8 cellular contexts compared by ENCODE assay signal in genomic region chr2:195532628-195533271, GRCh38.
A peak's percentile ranks its signal among the peaks of the same experiment; 100 is the strongest.
DNase-seq lines count a peak whose midpoint lies in the region; ATAC-seq, FAIRE-seq and TF ChIP-seq lines count a peak whose summit lies in the region.

No MANE protein-coding gene starts in this region.

- CTCF ChIA-PET in CD4-positive, alpha-beta T cell (lab: Charles Lee) = interaction anchor here (0.7 to 4.8 kb wide), 5 partner anchors 27 to 536 kb away, joined by 3 to 28 read pairs (median 5); partner anchors contain the start of gene DNAH7

- H3K36me3 ChIP-seq in astrocyte (ENCODE audit: insufficient read depth, low read length) (no peaks in the 10 kb centered on the region), pancreas (no peaks in the 10 kb centered on the region)

- FAIRE-seq in astrocyte (lab: Jason Lieb, UNC) (no peak), pancreas (lab: Jason Lieb, UNC) (no peak)

- H3K27ac ChIP-seq in CD4-positive, alpha-beta T cell (ENCODE audit: low read depth, low read length) = peak overlapping the region; percentile 79
- H3K27ac ChIP-seq in astrocyte (ENCODE audit: low read depth, low read length) (peak overlapping the region; percentile 96), pancreas (no peak overlapping the region)

- H3K4me1 ChIP-seq in astrocyte (ENCODE audit: insufficient read depth, low read length) (peaks cover 33% of the 10 kb centered on the region), pancreas (peaks cover 0 to 6% (median 6%) of the 10 kb centered on the region in 3 donors)

- no peaks in the 10 kb centered on the region for H3K27me3 Mint-ChIP-seq in CD4-positive, alpha-beta T cell
- no peaks in the 10 kb centered on the region for H3K27me3 Mint-ChIP-seq in astrocyte (ENCODE audit: low read depth, unreplicated experiment)

- H3K27me3 ChIP-seq in CD4-positive, alpha-beta T cell (ENCODE audit: control insufficient read depth, insufficient read depth, low read length) = no peaks in the 10 kb centered on the region
- H3K27me3 ChIP-seq in astrocyte (ENCODE audit: insufficient read depth, low read length) (no peaks in the 10 kb centered on the region), pancreas (no peaks in the 10 kb centered on the region)

- peak overlapping the region; percentile 100 for H3K27ac Mint-ChIP-seq in CD4-positive, alpha-beta T cell
- H3K27ac Mint-ChIP-seq in astrocyte (ENCODE audit: unreplicated experiment) = peak overlapping the region; percentile 87

- peaks cover 9% of the 10 kb centered on the region for H3K9me3 Mint-ChIP-seq in CD4-positive, alpha-beta T cell
- H3K9me3 Mint-ChIP-seq in astrocyte (ENCODE audit: unreplicated experiment) = peaks cover 2% of the 10 kb centered on the region

- TF ChIP-seq CTCF in CD4-positive, alpha-beta T cell (IDR thresholded peaks at IDR 0.05) = no peak
- TF ChIP-seq CTCF in astrocyte (IDR thresholded peaks at IDR 0.05; ENCODE audit: insufficient read depth, low read depth, low read length) (no peak), pancreas (IDR thresholded peaks at IDR 0.05) (no peak)

- H3K4me2 ChIP-seq in astrocyte (ENCODE audit: low read length) = peak overlapping the region; percentile 79

- H4K20me1 ChIP-seq in astrocyte (ENCODE audit: insufficient read depth, low read length) = no peaks in the 10 kb centered on the region

- 16 to 21% methylated on average over 5 of the region's 5 CpGs for WGBS in pancreas, 2 donors

- H3K4me1 Mint-ChIP-seq in CD4-positive, alpha-beta T cell (ENCODE audit: low read depth) = peaks cover 74% of the 10 kb centered on the region
- peaks cover 42% of the 10 kb centered on the region for H3K4me1 Mint-ChIP-seq in astrocyte (ENCODE audit: low read depth, unreplicated experiment)

- H3K79me2 ChIP-seq in astrocyte (ENCODE audit: insufficient read depth, low read length) = no peaks in the 10 kb centered on the region

- ATAC-seq in CD4-positive, alpha-beta T cell (ENCODE audit: poor library complexity) = peak; percentile 18
- ATAC-seq in GM21381 (IDR thresholded peaks at IDR 0.05; ENCODE audit: unreplicated experiment) = peak; percentile 35
- ATAC-seq in pancreas = peak; percentile 63 to 76 (median 72)

- peak overlapping the region; percentile 22 for H2AFZ ChIP-seq in astrocyte (ENCODE audit: low read depth, low read length)

- H3K4me3 ChIP-seq in Jurkat, Clone E6-1 (ENCODE audit: low read length) = peak overlapping the region; percentile 47
- peak overlapping the region; percentile 46 for H3K4me3 ChIP-seq in astrocyte (ENCODE audit: insufficient read depth, low read depth, low read length)
- H3K4me3 ChIP-seq in pancreas = no peak overlapping the region

- H3K9me3 ChIP-seq in CD4-positive, alpha-beta T cell (ENCODE audit: control insufficient read depth, low read length) = no peaks in the 10 kb centered on the region
- H3K9me3 ChIP-seq in astrocyte (ENCODE audit: insufficient read depth, low read depth, low read length) (no peaks in the 10 kb centered on the region), pancreas (no peaks in the 10 kb centered on the region)

- H3K9ac ChIP-seq in astrocyte (ENCODE audit: low read length) = peak overlapping the region; percentile 74

- DNase-seq in CD4-positive, alpha-beta T cell = peak in 1 of 10 experiments; percentile 18
- DNase-seq in Jurkat, Clone E6-1 (ENCODE audit: low read depth, low spot score) = peak; percentile 73
- DNase-seq in astrocyte (ENCODE audit: low read depth) = peak; percentile 62
- no peak for DNase-seq in pancreas
- DNase-seq in NCI-H2107 treated with DMSO at 0.1 percent for 48 hours (lab: John Stamatoyannopoulos, UW; ENCODE audit: unreplicated experiment) = no peak
- DNase-seq in 8988T = no peak
- no peak for DNase-seq in putamen (ENCODE audit: low spot score)

- H3K36me3 Mint-ChIP-seq in CD4-positive, alpha-beta T cell (ENCODE audit: low read depth) = no peaks in the 10 kb centered on the region
- no peaks in the 10 kb centered on the region for H3K36me3 Mint-ChIP-seq in astrocyte (ENCODE audit: low read depth, unreplicated experiment)

- H3K4me3 Mint-ChIP-seq in CD4-positive, alpha-beta T cell = peak overlapping the region; percentile 90
- H3K4me3 Mint-ChIP-seq in astrocyte (ENCODE audit: unreplicated experiment) = no peak overlapping the region

- intact Hi-C loops in CD4-positive, alpha-beta T cell (cut with DNase I, micrococcal nuclease) = loop anchor here (1.0 to 10.0 kb wide), 3 partner anchors 27 to 642 kb away; partner anchors contain the start of gene STK17B (in 1 of the 2)
- intact Hi-C loops in pancreas (cut with DNase I) = no loop called here

- POLR2A ChIA-PET in CD4-positive, alpha-beta T cell (lab: Charles Lee) = interaction anchor here (0.7 to 7.8 kb wide), 18 partner anchors 10 to 651 kb away, joined by 3 to 225 read pairs (median 6); partner anchors contain the start of gene SLC39A10

Comparison
In these comparisons a context has a peak if more than half of its experiments do, and no peak if none do; other contexts are left out.
1. ATAC-seq: peak in every context shown above with its lines; median percentile 72 in pancreas; 35 in GM21381; 18 in CD4-positive, alpha-beta T cell.
2. DNase-seq: peak in Jurkat, Clone E6-1 (single experiment) and astrocyte (single experiment); none in pancreas (0 of 6), NCI-H2107 treated with DMSO at 0.1 percent for 48 hours (single experiment), 8988T (single experiment) and putamen (single experiment).
3. H3K27ac ChIP-seq: peak in CD4-positive, alpha-beta T cell (single experiment) and astrocyte (single experiment); none in pancreas (0 of 4).
4. H3K4me3 ChIP-seq: peak in Jurkat, Clone E6-1 (single experiment) and astrocyte (single experiment); none in pancreas (0 of 4).
5. intact Hi-C loops: an anchor here in CD4-positive, alpha-beta T cell (1.0 to 10.0 kb wide); none called in pancreas.